In the genomic region with DNA sequence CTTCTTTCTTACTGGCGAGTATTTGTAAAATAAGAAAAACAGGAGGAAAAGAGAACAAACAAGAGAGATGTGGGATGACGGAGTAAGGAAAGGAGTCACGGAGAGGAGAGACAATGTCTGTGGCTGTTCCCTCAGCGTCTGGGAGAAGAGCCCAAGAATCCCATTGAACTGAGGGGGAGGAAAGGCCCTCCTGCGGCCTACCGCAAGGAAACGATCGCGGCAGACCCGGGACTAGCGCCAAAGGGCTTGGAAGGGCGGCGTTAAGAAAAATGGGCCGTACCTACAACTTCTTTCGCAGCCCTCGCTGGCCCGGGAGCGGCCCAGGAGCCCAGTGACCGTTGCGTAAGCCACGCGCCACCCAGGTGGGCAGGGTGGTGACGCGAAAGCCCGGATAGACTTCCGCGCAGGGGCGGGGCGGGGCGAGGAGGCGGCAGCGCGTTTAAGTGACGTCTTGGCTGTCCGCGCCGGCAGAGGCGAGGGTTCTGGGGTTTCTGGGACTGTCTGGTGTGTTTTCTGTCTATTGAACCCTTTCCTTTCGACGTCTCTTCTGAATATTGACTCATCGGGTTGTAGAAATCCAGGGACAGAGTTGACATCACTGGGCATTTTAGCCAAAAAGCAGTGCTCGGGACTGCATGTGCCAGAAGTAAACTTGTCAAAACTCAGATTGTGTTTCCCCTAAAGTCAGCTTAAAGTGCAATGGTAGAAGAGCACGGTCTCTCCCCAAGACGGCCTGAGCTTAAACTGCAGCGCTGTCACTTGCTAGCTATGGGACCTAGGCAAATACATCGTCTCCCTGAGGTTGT, we compare ENCODE assay signal across 1 cellular context.
TF ChIP-seq lines count a peak whose summit lies in the region.

A gene with protein sequence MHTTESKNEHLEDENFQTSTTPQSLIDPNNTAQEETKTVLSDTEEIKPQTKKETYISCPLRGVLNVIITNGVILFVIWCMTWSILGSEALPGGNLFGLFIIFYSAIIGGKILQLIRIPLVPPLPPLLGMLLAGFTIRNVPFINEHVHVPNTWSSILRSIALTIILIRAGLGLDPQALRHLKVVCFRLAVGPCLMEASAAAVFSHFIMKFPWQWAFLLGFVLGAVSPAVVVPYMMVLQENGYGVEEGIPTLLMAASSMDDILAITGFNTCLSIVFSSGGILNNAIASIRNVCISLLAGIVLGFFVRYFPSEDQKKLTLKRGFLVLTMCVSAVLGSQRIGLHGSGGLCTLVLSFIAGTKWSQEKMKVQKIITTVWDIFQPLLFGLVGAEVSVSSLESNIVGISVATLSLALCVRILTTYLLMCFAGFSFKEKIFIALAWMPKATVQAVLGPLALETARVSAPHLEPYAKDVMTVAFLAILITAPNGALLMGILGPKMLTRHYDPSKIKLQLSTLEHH (minus strand): TSS at position 387 of the 806 bp plus-strand sequence. CDS start 27,994 bp downstream, outside the sequence.

TF ChIP-seq in HEK293, 187 proteins besides CTCF, POLR2A, EP300 and RAD21 (continued from another document):
- TF ChIP-seq BCL11B (tag by site-specific recombination; IDR thresholded peaks at IDR 0.05; ENCODE audit: low read depth) = 0 out of 2 replicates have a peak, but pooled peaks have one; percentile 66
- TF ChIP-seq, protein P1, sequence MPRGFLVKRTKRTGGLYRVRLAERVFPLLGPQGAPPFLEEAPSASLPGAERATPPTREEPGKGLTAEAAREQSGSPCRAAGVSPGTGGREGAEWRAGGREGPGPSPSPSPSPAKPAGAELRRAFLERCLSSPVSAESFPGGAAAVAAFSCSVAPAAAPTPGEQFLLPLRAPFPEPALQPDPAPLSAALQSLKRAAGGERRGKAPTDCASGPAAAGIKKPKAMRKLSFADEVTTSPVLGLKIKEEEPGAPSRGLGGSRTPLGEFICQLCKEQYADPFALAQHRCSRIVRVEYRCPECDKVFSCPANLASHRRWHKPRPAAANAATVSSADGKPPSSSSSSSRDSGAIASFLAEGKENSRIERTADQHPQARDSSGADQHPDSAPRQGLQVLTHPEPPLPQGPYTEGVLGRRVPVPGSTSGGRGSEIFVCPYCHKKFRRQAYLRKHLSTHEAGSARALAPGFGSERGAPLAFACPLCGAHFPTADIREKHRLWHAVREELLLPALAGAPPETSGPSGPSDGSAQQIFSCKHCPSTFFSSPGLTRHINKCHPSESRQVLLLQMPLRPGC (tag by site-specific recombination; IDR thresholded peaks at IDR 0.05) = no peak
- TF ChIP-seq ZNF341 (tag by site-specific recombination; IDR thresholded peaks at IDR 0.05; ENCODE audit: low read depth) = peak; percentile 95
- peak; percentile 42; the same call in 1 of the 2 replicates for TF ChIP-seq KLF9 (tag by site-specific recombination; IDR thresholded peaks at IDR 0.05; ENCODE audit: low read depth)
- TF ChIP-seq GLIS1 (tag by site-specific recombination; IDR thresholded peaks at IDR 0.05) = peak; percentile 84
- TF ChIP-seq SP3 (tag by site-specific recombination; IDR thresholded peaks at IDR 0.05) = peak; percentile 78
- TF ChIP-seq YY2 (tag by site-specific recombination; IDR thresholded peaks at IDR 0.05) = no peak
- no peak for TF ChIP-seq MYNN (tag by site-specific recombination; IDR thresholded peaks at IDR 0.05; ENCODE audit: borderline replicate concordance)
- TF ChIP-seq ZNF660 (tag by site-specific recombination; IDR thresholded peaks at IDR 0.05) = peak; percentile 59; the same call in 1 of the 2 replicates
- TF ChIP-seq, protein P2, sequence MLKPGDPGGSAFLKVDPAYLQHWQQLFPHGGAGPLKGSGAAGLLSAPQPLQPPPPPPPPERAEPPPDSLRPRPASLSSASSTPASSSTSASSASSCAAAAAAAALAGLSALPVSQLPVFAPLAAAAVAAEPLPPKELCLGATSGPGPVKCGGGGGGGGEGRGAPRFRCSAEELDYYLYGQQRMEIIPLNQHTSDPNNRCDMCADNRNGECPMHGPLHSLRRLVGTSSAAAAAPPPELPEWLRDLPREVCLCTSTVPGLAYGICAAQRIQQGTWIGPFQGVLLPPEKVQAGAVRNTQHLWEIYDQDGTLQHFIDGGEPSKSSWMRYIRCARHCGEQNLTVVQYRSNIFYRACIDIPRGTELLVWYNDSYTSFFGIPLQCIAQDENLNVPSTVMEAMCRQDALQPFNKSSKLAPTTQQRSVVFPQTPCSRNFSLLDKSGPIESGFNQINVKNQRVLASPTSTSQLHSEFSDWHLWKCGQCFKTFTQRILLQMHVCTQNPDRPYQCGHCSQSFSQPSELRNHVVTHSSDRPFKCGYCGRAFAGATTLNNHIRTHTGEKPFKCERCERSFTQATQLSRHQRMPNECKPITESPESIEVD (tag by site-specific recombination; IDR thresholded peaks at IDR 0.05) = no peak
- peak; percentile 83 for TF ChIP-seq ZBTB21 (tag by site-specific recombination; IDR thresholded peaks at IDR 0.05)
- peak; percentile 95 for TF ChIP-seq ZNF629 (tag by site-specific recombination; IDR thresholded peaks at IDR 0.05)
- TF ChIP-seq, protein P3, sequence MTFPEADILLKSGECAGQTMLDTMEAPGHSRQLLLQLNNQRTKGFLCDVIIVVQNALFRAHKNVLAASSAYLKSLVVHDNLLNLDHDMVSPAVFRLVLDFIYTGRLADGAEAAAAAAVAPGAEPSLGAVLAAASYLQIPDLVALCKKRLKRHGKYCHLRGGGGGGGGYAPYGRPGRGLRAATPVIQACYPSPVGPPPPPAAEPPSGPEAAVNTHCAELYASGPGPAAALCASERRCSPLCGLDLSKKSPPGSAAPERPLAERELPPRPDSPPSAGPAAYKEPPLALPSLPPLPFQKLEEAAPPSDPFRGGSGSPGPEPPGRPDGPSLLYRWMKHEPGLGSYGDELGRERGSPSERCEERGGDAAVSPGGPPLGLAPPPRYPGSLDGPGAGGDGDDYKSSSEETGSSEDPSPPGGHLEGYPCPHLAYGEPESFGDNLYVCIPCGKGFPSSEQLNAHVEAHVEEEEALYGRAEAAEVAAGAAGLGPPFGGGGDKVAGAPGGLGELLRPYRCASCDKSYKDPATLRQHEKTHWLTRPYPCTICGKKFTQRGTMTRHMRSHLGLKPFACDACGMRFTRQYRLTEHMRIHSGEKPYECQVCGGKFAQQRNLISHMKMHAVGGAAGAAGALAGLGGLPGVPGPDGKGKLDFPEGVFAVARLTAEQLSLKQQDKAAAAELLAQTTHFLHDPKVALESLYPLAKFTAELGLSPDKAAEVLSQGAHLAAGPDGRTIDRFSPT (tag by site-specific recombination; IDR thresholded peaks at IDR 0.05) = peak; percentile 97
- no peak for TF ChIP-seq GFI1B (tag by site-specific recombination; IDR thresholded peaks at IDR 0.05)
- TF ChIP-seq ZNF10 (tag by site-specific recombination; IDR thresholded peaks at IDR 0.05) = no peak
- TF ChIP-seq ZNF626 (tag by site-specific recombination; IDR thresholded peaks at IDR 0.05) = no peak
- TF ChIP-seq ZNF121 (tag by site-specific recombination; IDR thresholded peaks at IDR 0.05) = no peak
- 0 out of 2 replicates have a peak, but pooled peaks have one; percentile 40 for TF ChIP-seq ZIC2 (tag by site-specific recombination; IDR thresholded peaks at IDR 0.05)
- no peak for TF ChIP-seq ZNF530 (tag by site-specific recombination; IDR thresholded peaks at IDR 0.05; ENCODE audit: low read depth)
- no peak for TF ChIP-seq PRDM1 (tag by site-specific recombination; IDR thresholded peaks at IDR 0.05)
- TF ChIP-seq, protein P4, sequence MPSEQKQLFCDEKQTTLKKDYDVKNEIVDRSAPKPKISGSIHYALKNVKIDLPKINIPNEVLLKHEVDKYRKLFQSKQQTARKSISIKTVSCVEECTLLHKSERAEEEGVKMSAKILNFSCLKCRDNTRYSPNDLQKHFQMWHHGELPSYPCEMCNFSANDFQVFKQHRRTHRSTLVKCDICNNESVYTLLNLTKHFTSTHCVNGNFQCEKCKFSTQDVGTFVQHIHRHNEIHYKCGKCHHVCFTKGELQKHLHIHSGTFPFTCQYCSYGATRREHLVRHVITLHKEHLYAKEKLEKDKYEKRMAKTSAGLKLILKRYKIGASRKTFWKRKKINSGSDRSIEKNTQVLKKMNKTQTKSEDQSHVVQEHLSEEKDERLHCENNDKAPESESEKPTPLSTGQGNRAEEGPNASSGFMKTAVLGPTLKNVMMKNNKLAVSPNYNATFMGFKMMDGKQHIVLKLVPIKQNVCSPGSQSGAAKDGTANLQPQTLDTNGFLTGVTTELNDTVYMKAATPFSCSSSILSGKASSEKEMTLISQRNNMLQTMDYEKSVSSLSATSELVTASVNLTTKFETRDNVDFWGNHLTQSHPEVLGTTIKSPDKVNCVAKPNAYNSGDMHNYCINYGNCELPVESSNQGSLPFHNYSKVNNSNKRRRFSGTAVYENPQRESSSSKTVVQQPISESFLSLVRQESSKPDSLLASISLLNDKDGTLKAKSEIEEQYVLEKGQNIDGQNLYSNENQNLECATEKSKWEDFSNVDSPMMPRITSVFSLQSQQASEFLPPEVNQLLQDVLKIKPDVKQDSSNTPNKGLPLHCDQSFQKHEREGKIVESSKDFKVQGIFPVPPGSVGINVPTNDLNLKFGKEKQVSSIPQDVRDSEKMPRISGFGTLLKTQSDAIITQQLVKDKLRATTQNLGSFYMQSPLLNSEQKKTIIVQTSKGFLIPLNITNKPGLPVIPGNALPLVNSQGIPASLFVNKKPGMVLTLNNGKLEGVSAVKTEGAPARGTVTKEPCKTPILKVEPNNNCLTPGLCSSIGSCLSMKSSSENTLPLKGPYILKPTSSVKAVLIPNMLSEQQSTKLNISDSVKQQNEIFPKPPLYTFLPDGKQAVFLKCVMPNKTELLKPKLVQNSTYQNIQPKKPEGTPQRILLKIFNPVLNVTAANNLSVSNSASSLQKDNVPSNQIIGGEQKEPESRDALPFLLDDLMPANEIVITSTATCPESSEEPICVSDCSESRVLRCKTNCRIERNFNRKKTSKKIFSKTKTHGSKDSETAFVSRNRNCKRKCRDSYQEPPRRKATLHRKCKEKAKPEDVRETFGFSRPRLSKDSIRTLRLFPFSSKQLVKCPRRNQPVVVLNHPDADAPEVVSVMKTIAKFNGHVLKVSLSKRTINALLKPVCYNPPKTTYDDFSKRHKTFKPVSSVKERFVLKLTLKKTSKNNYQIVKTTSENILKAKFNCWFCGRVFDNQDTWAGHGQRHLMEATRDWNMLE (tag by site-specific recombination; conservative IDR thresholded peaks at IDR 0.05; ENCODE audit: low read depth) = peak; percentile 54; the same call in 1 of the 2 replicates
- TF ChIP-seq ZNF202 (tag by site-specific recombination; IDR thresholded peaks at IDR 0.05; ENCODE audit: borderline replicate concordance) = no peak
- 0 out of 2 replicates have a peak, but pooled peaks have one; percentile 39 for TF ChIP-seq ZSCAN30 (tag by site-specific recombination; IDR thresholded peaks at IDR 0.05)
- no peak for TF ChIP-seq ZBTB7A (tag by site-specific recombination; IDR thresholded peaks at IDR 0.05; ENCODE audit: low read depth)
- TF ChIP-seq, protein P5, sequence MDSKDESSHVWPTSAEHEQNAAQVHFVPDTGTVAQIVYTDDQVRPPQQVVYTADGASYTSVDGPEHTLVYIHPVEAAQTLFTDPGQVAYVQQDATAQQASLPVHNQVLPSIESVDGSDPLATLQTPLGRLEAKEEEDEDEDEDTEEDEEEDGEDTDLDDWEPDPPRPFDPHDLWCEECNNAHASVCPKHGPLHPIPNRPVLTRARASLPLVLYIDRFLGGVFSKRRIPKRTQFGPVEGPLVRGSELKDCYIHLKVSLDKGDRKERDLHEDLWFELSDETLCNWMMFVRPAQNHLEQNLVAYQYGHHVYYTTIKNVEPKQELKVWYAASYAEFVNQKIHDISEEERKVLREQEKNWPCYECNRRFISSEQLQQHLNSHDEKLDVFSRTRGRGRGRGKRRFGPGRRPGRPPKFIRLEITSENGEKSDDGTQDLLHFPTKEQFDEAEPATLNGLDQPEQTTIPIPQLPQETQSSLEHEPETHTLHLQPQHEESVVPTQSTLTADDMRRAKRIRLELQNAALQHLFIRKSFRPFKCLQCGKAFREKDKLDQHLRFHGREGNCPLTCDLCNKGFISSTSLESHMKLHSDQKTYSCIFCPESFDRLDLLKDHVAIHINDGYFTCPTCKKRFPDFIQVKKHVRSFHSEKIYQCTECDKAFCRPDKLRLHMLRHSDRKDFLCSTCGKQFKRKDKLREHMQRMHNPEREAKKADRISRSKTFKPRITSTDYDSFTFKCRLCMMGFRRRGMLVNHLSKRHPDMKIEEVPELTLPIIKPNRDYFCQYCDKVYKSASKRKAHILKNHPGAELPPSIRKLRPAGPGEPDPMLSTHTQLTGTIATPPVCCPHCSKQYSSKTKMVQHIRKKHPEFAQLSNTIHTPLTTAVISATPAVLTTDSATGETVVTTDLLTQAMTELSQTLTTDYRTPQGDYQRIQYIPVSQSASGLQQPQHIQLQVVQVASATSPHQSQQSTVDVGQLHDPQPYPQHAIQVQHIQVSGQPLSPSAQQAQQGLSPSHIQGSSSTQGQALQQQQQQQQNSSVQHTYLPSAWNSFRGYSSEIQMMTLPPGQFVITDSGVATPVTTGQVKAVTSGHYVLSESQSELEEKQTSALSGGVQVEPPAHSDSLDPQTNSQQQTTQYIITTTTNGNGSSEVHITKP (tag by site-specific recombination; IDR thresholded peaks at IDR 0.05) = peak; percentile 91
- TF ChIP-seq ZFHX2 (tag by site-specific recombination; conservative IDR thresholded peaks at IDR 0.05) = peak; percentile 56
- no peak for TF ChIP-seq ZNF175 (tag by site-specific recombination; IDR thresholded peaks at IDR 0.05)
- peak; percentile 67 for TF ChIP-seq OSR2 (tag by site-specific recombination; IDR thresholded peaks at IDR 0.05)
